8 cellular contexts compared by ENCODE assay signal in genomic region chr6:138692058-138692977, GRCh38.
A peak's percentile ranks its signal among the peaks of the same experiment; 100 is the strongest.
DNase-seq lines count a peak whose midpoint lies in the region; ATAC-seq, FAIRE-seq and TF ChIP-seq lines count a peak whose summit lies in the region.

No MANE protein-coding gene starts in this region.

- no peaks in the 10 kb centered on the region for H3K36me3 ChIP-seq in pancreas

- H3K4me3 ChIP-seq in HL-60 (replicated peaks; ENCODE audit: insufficient read depth, low read length) (peak overlapping the region; percentile 60), pancreas (peak overlapping the region; percentile 75 to 95 (median 87))

- no peak for FAIRE-seq in pancreas (lab: Jason Lieb, UNC)

- intact Hi-C loops in cardiac septum (cut with DNase I), result loop anchor here (2.0 to 5.0 kb wide), 2 partner anchors 75 to 100 kb away; no protein-coding TSS in a partner anchor
- intact Hi-C loops in pancreas (cut with DNase I), result loop anchor here in 2 of 3 donors (10.0 kb wide), 1 partner anchor 72 kb away; no protein-coding TSS in a partner anchor

- ATAC-seq in pancreas, result peak; percentile 75 to 88 (median 83)

- DNase-seq in D341Med (ENCODE audit: low spot score), result peak; percentile 88
- DNase-seq in GM20000 (ENCODE audit: low spot score), result peak; percentile 96
- DNase-seq in HL-60 (ENCODE audit: low read depth in 1 of 2, low spot score in 1 of 2), result peak in 1 of 2 experiments; percentile 48
- peak; percentile 70 for DNase-seq in SK-MEL-5 (ENCODE audit: low read depth, low spot score)
- DNase-seq in activated naive CD8-positive, alpha-beta T cell treated with anti-CD3 and anti-CD28 coated beads, Interleukin-2, amount 50 U/mL, for 16 hours (ENCODE audit: low read depth, low spot score), result peak; percentile 8
- DNase-seq in cardiac septum (ENCODE audit: low spot score), result peak; percentile 87
- DNase-seq in pancreas, result peak; percentile 65 to 92 (median 75)
- no peak for DNase-seq in NCI-H1694 (lab: John Stamatoyannopoulos, UW)

- H3K27ac ChIP-seq in HL-60 (replicated peaks) (no peak overlapping the region), pancreas (peak overlapping the region; percentile 55 to 83 (median 78))

- 1% methylated on average over 50 to 103 of the region's 103 CpGs for WGBS in pancreas, 2 donors

- in situ Hi-C loops in SK-MEL-5 (cut with HindIII; ENCODE audit: low pct_unique_long_range_greater_than_20kb, low sequenced_read_pairs), result no loop called here

- TF ChIP-seq CTCF in GM20000 (IDR thresholded peaks at IDR 0.05; ENCODE audit: extremely low read depth, missing control alignments), result peak; percentile 77
- peak; percentile 37 for TF ChIP-seq CTCF in HL-60 (IDR thresholded peaks at IDR 0.05; ENCODE audit: insufficient read depth, low read length)
- TF ChIP-seq CTCF in pancreas (IDR thresholded peaks at IDR 0.05), result peak; percentile 84 to 94 (median 88)

- H3K4me1 ChIP-seq in pancreas, result peaks cover 0 to 4% (median 0%) of the 10 kb centered on the region in 3 donors

- H3K27me3 ChIP-seq in HL-60 (ENCODE audit: insufficient read depth, poor library complexity, severe bottlenecking) (no peaks in the 10 kb centered on the region), pancreas (no peaks in the 10 kb centered on the region)

- no peaks in the 10 kb centered on the region for H3K9me3 ChIP-seq in pancreas

Comparison
In these comparisons a context has a peak if more than half of its experiments do, and no peak if none do; other contexts are left out.
1. CTCF ChIP-seq: peak in every context shown above with its lines; median percentile 88 in pancreas; 77 in GM20000; 37 in HL-60.